ENCODE assay signal across 8 cellular contexts in the genomic region with DNA sequence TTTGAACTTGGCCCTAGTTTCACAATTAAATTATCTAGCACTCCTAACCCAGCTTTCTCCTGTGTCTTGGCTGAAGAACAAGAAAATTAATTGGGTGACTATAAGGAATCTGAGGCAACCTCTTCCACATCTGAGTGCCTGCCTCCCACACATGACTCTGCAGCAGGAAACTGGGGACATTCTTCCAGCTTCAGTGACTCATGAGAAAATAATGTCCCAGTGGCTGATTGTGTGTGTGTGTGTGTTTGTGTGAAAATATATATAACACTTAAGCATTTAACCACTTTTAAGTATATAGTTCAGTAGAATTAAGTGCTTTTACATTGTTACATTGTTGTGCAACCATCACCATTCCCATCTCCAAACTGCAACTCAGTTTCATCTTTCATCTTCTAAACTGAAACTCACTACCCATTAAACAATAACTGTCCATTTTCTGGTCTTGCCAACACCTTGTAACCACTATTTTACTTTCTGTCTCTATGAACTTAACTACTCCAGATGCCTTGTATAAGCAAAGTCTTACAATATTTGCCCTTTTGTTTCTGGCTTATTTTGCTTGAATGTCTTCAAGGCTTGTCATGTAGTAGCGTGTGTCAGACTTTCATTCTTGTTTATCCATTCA. TPM values are rescaled to one million over a fixed set of nuclear protein-coding genes. Genes with fewer than 3 reads are reported as not detected.
DNase-seq lines count a peak whose midpoint lies in the region; ATAC-seq and TF ChIP-seq lines count a peak whose summit lies in the region.

No MANE protein-coding gene starts in this region.

- H3K4me1 Mint-ChIP-seq in CD4-positive, alpha-beta memory T cell = peaks cover 47 to 70% (median 54%) of the 10 kb centered on the region in 4 donors
- peaks cover 9% of the 10 kb centered on the region for H3K4me1 Mint-ChIP-seq in neural crest cell

- peaks cover 74% of the 10 kb centered on the region for H3K36me3 ChIP-seq in CD4-positive, alpha-beta memory T cell (ENCODE audit: insufficient read depth, low read length)

- H3K27ac ChIP-seq in CD4-positive, alpha-beta memory T cell (ENCODE audit: low read depth, low read length) = no peak overlapping the region

- CTCF ChIA-PET in CD4-positive, alpha-beta memory T cell (lab: Charles Lee; ENCODE audit: partially characterized antibody) = interaction anchor here (1.6 to 3.7 kb wide), 2 partner anchors 21 to 31 kb away, joined by 3 to 25 read pairs; no protein-coding TSS in a partner anchor

- no peak overlapping the region for H3K4me3 ChIP-seq in CD4-positive, alpha-beta memory T cell (ENCODE audit: low read length in 2 of 2)
- H3K4me3 ChIP-seq in epithelial cell of proximal tubule (ENCODE audit: low read depth, low read length) = no peak overlapping the region

- no peaks in the 10 kb centered on the region for H3K9me3 ChIP-seq in CD4-positive, alpha-beta memory T cell (ENCODE audit: control insufficient read depth in 1 of 2, low read length in 2 of 2)

- H3K36me3 Mint-ChIP-seq in CD4-positive, alpha-beta memory T cell = peaks cover 80 to 87% of the 10 kb centered on the region in 2 donors
- H3K36me3 Mint-ChIP-seq in neural crest cell (ENCODE audit: low read depth) = no peaks in the 10 kb centered on the region

- TF ChIP-seq CTCF in epithelial cell of proximal tubule (conservative IDR thresholded peaks at IDR 0.05; ENCODE audit: low read depth, low read length) (no peak), neural crest cell (conservative IDR thresholded peaks at IDR 0.05) (no peak)

- POLR2A ChIA-PET in CD4-positive, alpha-beta memory T cell (lab: Charles Lee; ENCODE audit: partially characterized antibody) = interaction anchor here (1.2 to 6.7 kb wide), 4 partner anchors 9 to 49 kb away, joined by 5 to 28 read pairs (median 6); partner anchors contain the start of gene TRIM38

- no peak for ATAC-seq in HG02970 (IDR thresholded peaks at IDR 0.05; ENCODE audit: low FRiP score, unreplicated experiment)
- no peak for ATAC-seq in GM19455 (IDR thresholded peaks at IDR 0.05; ENCODE audit: unreplicated experiment)

- H3K27me3 Mint-ChIP-seq in CD4-positive, alpha-beta memory T cell = no peaks in the 10 kb centered on the region
- H3K27me3 Mint-ChIP-seq in neural crest cell (ENCODE audit: low read depth) = no peaks in the 10 kb centered on the region

- H3K4me3 Mint-ChIP-seq in CD4-positive, alpha-beta memory T cell = peak overlapping the region in 1 of 8 donors; percentile 19
- H3K4me3 Mint-ChIP-seq in neural crest cell = no peak overlapping the region

- no peaks in the 10 kb centered on the region for H3K9me3 Mint-ChIP-seq in CD4-positive, alpha-beta memory T cell
- no peaks in the 10 kb centered on the region for H3K9me3 Mint-ChIP-seq in neural crest cell

- no peaks in the 10 kb centered on the region for H3K27me3 ChIP-seq in CD4-positive, alpha-beta memory T cell (ENCODE audit: insufficient read depth, low read length)

- intact Hi-C loops in CD4-positive, alpha-beta memory T cell (cut with micrococcal nuclease) = no loop called here

- peaks cover 52% of the 10 kb centered on the region for H3K4me1 ChIP-seq in CD4-positive, alpha-beta memory T cell (ENCODE audit: insufficient read depth, low read length)

- H3K27ac Mint-ChIP-seq in CD4-positive, alpha-beta memory T cell = peak overlapping the region in 6 of 7 donors; percentile 16 to 88 (median 73)
- peak overlapping the region; percentile 45 for H3K27ac Mint-ChIP-seq in neural crest cell (ENCODE audit: unreplicated experiment)

- no peak for DNase-seq in CD4-positive, alpha-beta memory T cell
- DNase-seq in NCI-H226 (peak; percentile 82), epithelial cell of proximal tubule (ENCODE audit: low read depth) (peak; percentile 94), neural crest cell (ENCODE audit: low read depth, low spot score) (no peak), iPS-NIHi7 (ENCODE audit: extremely low spot score) (no peak), RPMI8226 (no peak)

RNA-seq across cellular contexts. Expression of gene TRIM38, which starts 8.7 kb away (rescaled TPM):
- total RNA-seq in CD4-positive, alpha-beta memory T cell = 10 to 100 TPM; 37.7 TPM
- polyA plus RNA-seq in CD4-positive, alpha-beta memory T cell = 10 to 100 TPM in 1 of 2 donors, 1 to 10 TPM in 1; 4.5 to 10.0 TPM
- total RNA-seq in epithelial cell of proximal tubule (3.0 and 4.2 TPM in 2 replicates), neural crest cell (0.77 and 0.80 TPM in 2 replicates)

RNA-seq across cellular contexts. Expression of gene SLC17A2, which starts 40.8 kb away (rescaled TPM):
- not detected for total RNA-seq in CD4-positive, alpha-beta memory T cell
- not detected for polyA plus RNA-seq in CD4-positive, alpha-beta memory T cell
- not detected in 2 replicates for total RNA-seq in epithelial cell of proximal tubule
- not detected in 2 replicates for total RNA-seq in neural crest cell

Comparison
In these comparisons a context has a peak if more than half of its experiments do, and no peak if none do; other contexts are left out.
1. DNase-seq: peak in NCI-H226 (single experiment) and epithelial cell of proximal tubule (single experiment); none in CD4-positive, alpha-beta memory T cell (0 of 5), neural crest cell (single experiment), iPS-NIHi7 (single experiment) and RPMI8226 (single experiment).